Comparison of ENCODE assay signal across 35 cellular contexts in the genomic region with DNA sequence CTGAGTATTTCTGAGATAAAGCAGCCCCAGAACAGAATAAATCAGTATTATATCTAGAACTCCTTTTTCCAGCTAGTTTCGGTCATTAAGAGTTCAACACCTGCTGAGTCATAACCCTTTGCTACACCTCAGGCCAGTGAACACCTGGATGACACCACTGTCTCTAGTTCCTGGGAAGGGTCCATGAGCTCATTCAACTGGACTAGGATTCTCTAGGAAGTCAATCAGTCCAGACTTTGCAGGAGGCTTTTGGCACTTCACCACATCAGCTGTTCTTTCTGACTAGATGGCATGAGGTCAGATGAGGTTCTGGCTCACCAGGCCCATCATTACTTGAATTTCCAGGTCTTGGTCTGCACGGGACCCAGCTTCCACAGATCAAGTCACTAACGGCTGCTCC. TPM values are rescaled to one million over a fixed set of nuclear protein-coding genes. Genes with fewer than 3 reads are reported as not detected.
"Had no signal": no experiment of that assay in that cellular context is flagged by ENCODE, and none has a peak within 500 bp of the region (broad histone marks: within the 10 kb centered on the region; RNA-seq: fewer than 3 reads in every experiment).

No MANE protein-coding gene starts in this region.

- H3K36me3 Mint-ChIP-seq: activated CD4-positive, alpha-beta memory T cell treated with anti-CD3 and anti-CD28 coated beads for 36 hours; activated naive CD4-positive, alpha-beta T cell treated with anti-CD3 and anti-CD28 coated beads, Interleukin-2, amount 50 U/mL, for 72 hours; brain had no signal

- H3K4me1 ChIP-seq: adrenal gland, SJSA1 had no signal

- H3K27ac ChIP-seq: adrenal gland, SJSA1, VCaP had no signal

- DNase-seq: activated B cell treated with CpG ODN at 0.5 μM for 24 hours; activated CD4-positive, alpha-beta memory T cell treated with anti-CD3 and anti-CD28 coated beads for 36 hours; activated CD4-positive, alpha-beta T cell treated with anti-CD3 and anti-CD28 coated beads for 4 hours; activated CD4-positive, alpha-beta T cell treated with anti-CD3 and anti-CD28 coated beads, Interleukin-2, amount 50 U/mL, for 1 hour; activated CD4-positive, CD25-positive, alpha-beta regulatory T cell treated with anti-CD3 and anti-CD28 coated beads, Interleukin-2, amount 50 U/mL, for 72 hours; activated CD8-positive, alpha-beta memory T cell treated with anti-CD3 and anti-CD28 coated beads, Interleukin-2, amount 50 U/mL, for 4 hours; activated gamma-delta T cell treated with Interleukin-2 at 50 U/mL for 16 hours; activated naive CD4-positive, alpha-beta T cell treated with anti-CD3 and anti-CD28 coated beads for 36 hours; activated T-cell treated with anti-CD3 and anti-CD28 coated beads for 4 hours; activated T-cell treated with anti-CD3 and anti-CD28 coated beads, Interleukin-2, amount 50 U/mL, for 4 hours; adrenal gland; central memory CD4-positive, alpha-beta T cell; Karpas-422; KBM-7; MG63; NCI-H1048; NCI-H1436 treated with DMSO at 0.1 percent for 48 hours; NCI-H1694 treated with DMSO at 0.1 percent for 48 hours; NCI-H2029; NCI-H510A; NCI-H526; NCI-H748 treated with DMSO at 0.1 percent for 48 hours; NK-92 treated with Interleukin-12 subunit alpha and Interleukin-12 subunit beta, amount 100 ng/mL, for 24 hours; SHP77 treated with DMSO at 0.1 percent for 48 hours; SK-N-SH had no signal

- H3K27ac Mint-ChIP-seq: activated B cell treated with CpG ODN at 0.5 μM for 24 hours; activated CD4-positive, alpha-beta memory T cell treated with anti-CD3 and anti-CD28 coated beads for 36 hours; activated naive CD4-positive, alpha-beta T cell treated with anti-CD3 and anti-CD28 coated beads for 36 hours; activated naive CD4-positive, alpha-beta T cell treated with anti-CD3 and anti-CD28 coated beads, Interleukin-2, amount 50 U/mL, for 72 hours; activated T-helper 1 cell treated with anti-CD3 and anti-CD28 coated beads, Interleukin-12 subunit alpha, Interleukin-12 subunit beta, Interleukin-2, Interleukin-4 antibody, amounts not matched to agents 30 ng/mL and 10 ng/mL and 1 ng/mL, durations not matched to agents 14 hours and 24 hours and 36 hours; brain; T-helper 1 cell treated with Interleukin-12 subunit alpha and Interleukin-12 subunit beta and Interleukin-4 antibody, amounts not matched to agents 30 μg/mL and 1 μg/mL, for 36 hours; T-helper 2 cell treated with Interferon-gamma antibody and Interleukin-4, amounts not matched to agents 5 μg/mL and 100 μg/mL, for 36 hours had no signal

- ATAC-seq: activated naive CD4-positive, alpha-beta T cell treated with anti-CD3 and anti-CD28 coated beads, Interleukin-2, amount 50 U/mL, for 72 hours; activated T-cell treated with anti-CD3 and anti-CD28 coated beads, Interleukin-2, amount 50 U/mL, for 4 hours had no signal

- FAIRE-seq: TTC549 had no signal

- H3K27me3 ChIP-seq: adrenal gland, MG63, SJSA1 had no signal

- H3K4me3 Mint-ChIP-seq: activated B cell treated with CpG ODN at 0.5 μM for 24 hours; activated CD4-positive, alpha-beta memory T cell treated with anti-CD3 and anti-CD28 coated beads for 36 hours; activated naive CD4-positive, alpha-beta T cell treated with anti-CD3 and anti-CD28 coated beads for 36 hours; activated T-cell treated with anti-CD3 and anti-CD28 coated beads, Interleukin-2, amount 50 U/mL, for 4 hours; activated T-helper 1 cell treated with anti-CD3 and anti-CD28 coated beads, Interleukin-12 subunit alpha, Interleukin-12 subunit beta, Interleukin-2, Interleukin-4 antibody, amounts not matched to agents 30 ng/mL and 10 ng/mL and 1 ng/mL, durations not matched to agents 14 hours and 24 hours and 36 hours; brain; T-helper 1 cell treated with Interleukin-12 subunit alpha and Interleukin-12 subunit beta and Interleukin-4 antibody, amounts not matched to agents 30 μg/mL and 1 μg/mL, for 36 hours; T-helper 2 cell treated with Interferon-gamma antibody and Interleukin-4, amounts not matched to agents 5 μg/mL and 100 μg/mL, for 36 hours had no signal

- H3K27me3 Mint-ChIP-seq: activated B cell treated with CpG ODN at 0.5 μM for 24 hours; activated CD4-positive, alpha-beta memory T cell treated with anti-CD3 and anti-CD28 coated beads for 36 hours; brain had no signal

- H3K4me1 Mint-ChIP-seq: activated B cell treated with CpG ODN at 0.5 μM for 24 hours, brain had no signal

RNA-seq across cellular contexts. Expression of a gene that starts 11.7 kb away (rescaled TPM):
- total RNA-seq: activated B cell treated with CpG ODN at 0.5 μM for 24 hours; activated CD4-positive, alpha-beta memory T cell treated with anti-CD3 and anti-CD28 coated beads for 36 hours; activated naive CD4-positive, alpha-beta T cell treated with anti-CD3 and anti-CD28 coated beads for 36 hours; activated naive CD4-positive, alpha-beta T cell treated with anti-CD3 and anti-CD28 coated beads, Interleukin-2, amount 50 U/mL, for 72 hours; activated T-cell treated with anti-CD3 and anti-CD28 coated beads, Interleukin-2, amount 50 U/mL, for 4 hours; activated T-helper 1 cell treated with anti-CD3 and anti-CD28 coated beads, Interleukin-12 subunit alpha, Interleukin-12 subunit beta, Interleukin-2, Interleukin-4 antibody, amounts not matched to agents 30 ng/mL and 10 ng/mL and 1 ng/mL, durations not matched to agents 14 hours and 24 hours and 36 hours; OCI-LY7; RPMI7951; SJSA1 had no signal
- polyA plus RNA-seq: SK-N-SH had no signal
